8 cellular contexts compared by ENCODE assay signal in genomic region chr1:46301406-46302090, GRCh38. TPM values are rescaled to one million over a fixed set of nuclear protein-coding genes. Genes with fewer than 3 reads are reported as not detected.
DNase-seq lines count a peak whose midpoint lies in the region; FAIRE-seq and TF ChIP-seq lines count a peak whose summit lies in the region.

No MANE protein-coding gene starts in this region.

- peaks cover 25% of the 10 kb centered on the region for H3K4me1 ChIP-seq in HUES64 (ENCODE audit: insufficient read depth, low read length)
- H3K4me1 ChIP-seq in neural progenitor cell: peaks cover 26% of the 10 kb centered on the region

- H3K27ac Mint-ChIP-seq in neural progenitor cell: peak overlapping the region; percentile 99

- H3K27me3 Mint-ChIP-seq in neural progenitor cell (ENCODE audit: insufficient read depth, low read depth): peaks cover 5% of the 10 kb centered on the region

- H3K4me3 Mint-ChIP-seq in neural progenitor cell: peak overlapping the region; percentile 100

- peaks cover 22% of the 10 kb centered on the region for H3K36me3 Mint-ChIP-seq in neural progenitor cell

- H3K9me3 ChIP-seq in HUES64 (ENCODE audit: insufficient read depth, low read depth, low read length): no peaks in the 10 kb centered on the region
- H3K9me3 ChIP-seq in neural progenitor cell (ENCODE audit: low read depth): no peaks in the 10 kb centered on the region

- H3K79me2 ChIP-seq in neural progenitor cell (ENCODE audit: low read depth): peaks cover 83% of the 10 kb centered on the region

- peaks cover 29% of the 10 kb centered on the region for H4K20me1 ChIP-seq in neural progenitor cell (ENCODE audit: low read depth)

- peaks cover 33% of the 10 kb centered on the region for H3K4me1 Mint-ChIP-seq in neural progenitor cell

- 12% methylated on average over 35 of the region's 35 CpGs for WGBS in HUES64

- no peak for TF ChIP-seq CTCF in foreskin fibroblast (IDR thresholded peaks at IDR 0.05; ENCODE audit: low read depth, low read length)
- no peak for TF ChIP-seq CTCF in neural progenitor cell (IDR thresholded peaks at IDR 0.05)

- peak overlapping the region; percentile 92 for H3K27ac ChIP-seq in HUES64 (ENCODE audit: low read depth, low read length)
- peak overlapping the region; percentile 97 for H3K27ac ChIP-seq in neural progenitor cell

- peaks cover 27% of the 10 kb centered on the region for H3F3A ChIP-seq in neural progenitor cell (ENCODE audit: low read depth)

- no peak for FAIRE-seq in GM19239 (lab: Jason Lieb, UNC)

- H3K9ac ChIP-seq in HUES64 (ENCODE audit: low read depth, low read length) (peak overlapping the region; percentile 92), neural progenitor cell (peak overlapping the region; percentile 90)

- peak; percentile 37 for DNase-seq in GF-D8 (lab: John Stamatoyannopoulos, UW)
- DNase-seq in activated CD4-positive, alpha-beta T cell treated with anti-CD3 and anti-CD28 coated beads, Interleukin-2, amount 50 U/mL, for 1 hour: peak; percentile 4
- DNase-seq in foreskin fibroblast: peak; percentile 38 to 72
- peak; percentile 31 for DNase-seq in neural progenitor cell (ENCODE audit: low spot score)
- DNase-seq in effector CD4-positive, alpha-beta T cell: no peak
- no peak for DNase-seq in inferior parietal cortex (ENCODE audit: extremely low spot score)
- DNase-seq in GM19239 (ENCODE audit: insufficient read length, low spot score): no peak

- H3K27me3 ChIP-seq in HUES64 (ENCODE audit: insufficient read depth, low read length) (no peaks in the 10 kb centered on the region), neural progenitor cell (no peaks in the 10 kb centered on the region)

- H3K36me3 ChIP-seq in HUES64 (ENCODE audit: insufficient read depth, low read length) (peaks cover 18% of the 10 kb centered on the region), neural progenitor cell (peaks cover 6% of the 10 kb centered on the region)

- H3K4me2 ChIP-seq in neural progenitor cell: peak overlapping the region; percentile 89

- H3K9me3 Mint-ChIP-seq in neural progenitor cell: no peaks in the 10 kb centered on the region

- no peak overlapping the region for H2AFZ ChIP-seq in neural progenitor cell (replicated peaks)

- H3K4me3 ChIP-seq in HUES64 (ENCODE audit: low read length) (peak overlapping the region; percentile 82), foreskin fibroblast (ENCODE audit: low read depth in 1 of 2, low read length in 2 of 2) (peak overlapping the region; percentile 63 to 67), neural progenitor cell (peak overlapping the region; percentile 81)

RNA-seq across cellular contexts. Expression of gene LRRC41, which starts 1.9 kb away (rescaled TPM):
- 37.7 TPM for polyA plus RNA-seq in HUES64 (2013, experiment 1 of 2)
- 38.4 TPM for polyA plus RNA-seq in HUES64 (2013, experiment 2 of 2)
- total RNA-seq in neural progenitor cell (ENCODE audit: low replicate concordance): 43.1 and 86.2 TPM in 2 replicates

RNA-seq across cellular contexts. Expression of gene UQCRH, which starts 1.9 kb away (rescaled TPM):
- polyA plus RNA-seq in HUES64 (2013, experiment 1 of 2): 545 TPM
- 552 TPM for polyA plus RNA-seq in HUES64 (2013, experiment 2 of 2)
- total RNA-seq in neural progenitor cell (ENCODE audit: low replicate concordance): 613 and 872 TPM in 2 replicates

RNA-seq across cellular contexts. Expression of gene NSUN4, which starts 39.1 kb away (rescaled TPM):
- polyA plus RNA-seq in HUES64 (2013, experiment 1 of 2): 12.5 TPM
- 11.9 TPM for polyA plus RNA-seq in HUES64 (2013, experiment 2 of 2)
- total RNA-seq in neural progenitor cell (ENCODE audit: low replicate concordance): 12.4 and 17.0 TPM in 2 replicates

RNA-seq across cellular contexts. Expression of gene RAD54L, which starts 54.0 kb away (rescaled TPM):
- 33.9 TPM for polyA plus RNA-seq in HUES64 (2013, experiment 1 of 2)
- 31.5 TPM for polyA plus RNA-seq in HUES64 (2013, experiment 2 of 2)
- total RNA-seq in neural progenitor cell (ENCODE audit: low replicate concordance): 22.2 and 38.2 TPM in 2 replicates

Comparison
In these comparisons a context has a peak if more than half of its experiments do, and no peak if none do; other contexts are left out.
1. DNase-seq: peak in GF-D8 (single experiment), activated CD4-positive, alpha-beta T cell treated with anti-CD3 and anti-CD28 coated beads, Interleukin-2, amount 50 U/mL, for 1 hour (single experiment), foreskin fibroblast (2 of 2) and neural progenitor cell (single experiment); none in effector CD4-positive, alpha-beta T cell (single experiment), inferior parietal cortex (single experiment) and GM19239 (single experiment).
2. Peak in every context shown above with its lines, with median percentiles within 50 percentile points of each other: H3K4me3 ChIP-seq.